10 cellular contexts compared by ENCODE assay signal in the genomic region with DNA sequence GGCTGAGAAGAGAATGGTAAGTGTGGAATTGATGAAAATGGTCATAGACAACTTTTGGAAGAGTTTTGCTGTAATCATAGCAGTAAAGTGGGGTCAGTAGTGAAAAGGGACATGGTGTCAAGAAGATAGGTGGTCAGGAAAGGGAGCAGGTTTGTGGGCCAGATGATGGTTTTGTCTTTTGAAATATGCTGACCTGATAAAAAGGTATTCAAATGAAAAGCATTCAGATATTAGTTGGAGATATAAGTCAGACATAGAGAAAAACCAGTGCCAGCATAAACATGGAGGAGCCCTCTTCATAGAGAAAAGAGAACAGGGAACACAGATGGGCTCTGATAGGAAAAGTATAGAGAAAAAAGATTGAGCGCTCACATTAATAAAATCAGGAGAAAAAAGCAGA.
"Had no signal": no experiment of that assay in that cellular context is flagged by ENCODE, and none has a peak within 500 bp of the region (broad histone marks: within the 10 kb centered on the region; RNA-seq: fewer than 3 reads in every experiment).

No MANE protein-coding gene starts in this region.

- FAIRE-seq: H1, H54 had no signal

- H3K4me3 ChIP-seq: GM23248, GM23338, HAP-1 had no signal

- H3K4me2 ChIP-seq: GM23338 had no signal

- H3K9me3 ChIP-seq: HAP-1 had no signal

- DNase-seq: GM23248, GOT3, H9, HCEC 1CT, HFFc6 had no signal

- ATAC-seq: GM23338, HCT116 had no signal

- H3K4me1 ChIP-seq: HAP-1 had no signal

- H3K36me3 ChIP-seq: HAP-1 had no signal

- H2AFZ ChIP-seq: GM23248, GM23338 had no signal

- H3K9ac ChIP-seq: GM23248 had no signal

- H3K27ac ChIP-seq: GM23248 had no signal
